36 cellular contexts compared by ENCODE assay signal in genomic region chr10:127252818-127253217, GRCh38. TPM values are rescaled to one million over a fixed set of nuclear protein-coding genes. Genes with fewer than 3 reads are reported as not detected.
"Had no signal": no experiment of that assay in that cellular context is flagged by ENCODE, and none has a peak within 500 bp of the region (broad histone marks: within the 10 kb centered on the region; RNA-seq: fewer than 3 reads in every experiment).

No MANE protein-coding gene starts in this region.

- ATAC-seq: activated CD4-positive, alpha-beta T cell treated with anti-CD3 and anti-CD28 coated beads for 36 hours; activated CD8-positive, alpha-beta memory T cell treated with anti-CD3 and anti-CD28 coated beads, Interleukin-2, amount 10 ng/mL, durations not matched to agents 7 days and 5 days; activated CD8-positive, alpha-beta T cell treated with anti-CD3 and anti-CD28 coated beads, Interleukin-2, amount 10 ng/mL, durations not matched to agents 7 days and 5 days; activated naive CD8-positive, alpha-beta T cell treated with anti-CD3 and anti-CD28 coated beads, Interleukin-2, amount 50 U/mL, for 24 hours; body of pancreas; gastroesophageal sphincter had no signal

- H3K4me1 ChIP-seq: adrenal gland, body of pancreas, breast epithelium, colonic mucosa, esophagus squamous epithelium, gastroesophageal sphincter had no signal

- H3K27ac ChIP-seq: adrenal gland, body of pancreas, breast epithelium, cardiac muscle cell, colonic mucosa, esophagus squamous epithelium, gastroesophageal sphincter had no signal

- H3K9me3 ChIP-seq: adrenal gland, body of pancreas, breast epithelium, colonic mucosa, esophagus squamous epithelium, gastroesophageal sphincter had no signal

- H3K27me3 Mint-ChIP-seq: activated CD8-positive, alpha-beta memory T cell treated with anti-CD3 and anti-CD28 coated beads, Interleukin-2, amount 10 ng/mL, durations not matched to agents 7 days and 5 days; activated naive CD8-positive, alpha-beta T cell treated with anti-CD3 and anti-CD28 coated beads, Interleukin-2, amount 50 U/mL, for 24 hours; dendritic cell treated with granulocyte-macrophage colony-stimulating factor and Interleukin-4, amounts not matched to agents 40 ng/mL and 50 ng/mL, for 4 days had no signal

- H3K27ac Mint-ChIP-seq: activated CD4-positive, alpha-beta memory T cell treated with anti-CD3 and anti-CD28 coated beads for 36 hours; activated CD4-positive, alpha-beta T cell treated with anti-CD3 and anti-CD28 coated beads for 36 hours; activated CD4-positive, alpha-beta T cell treated with anti-CD3 and anti-CD28 coated beads, Interleukin-2, amount 10 ng/mL, durations not matched to agents 24 days and 14 days; activated CD8-positive, alpha-beta memory T cell treated with anti-CD3 and anti-CD28 coated beads, Interleukin-2, amount 10 ng/mL, durations not matched to agents 7 days and 5 days; activated CD8-positive, alpha-beta T cell treated with anti-CD3 and anti-CD28 coated beads, Interleukin-2, amount 10 ng/mL, durations not matched to agents 7 days and 5 days; activated naive CD4-positive, alpha-beta T cell treated with anti-CD3 and anti-CD28 coated beads for 36 hours; activated naive CD4-positive, alpha-beta T cell treated with anti-CD3 and anti-CD28 coated beads, Interleukin-2, amount 50 U/mL, for 24 hours; activated naive CD8-positive, alpha-beta T cell treated with anti-CD3 and anti-CD28 coated beads for 36 hours; activated naive CD8-positive, alpha-beta T cell treated with anti-CD3 and anti-CD28 coated beads, Interleukin-2, amount 50 U/mL, for 24 hours; activated T-helper 1 cell treated with anti-CD3 and anti-CD28 coated beads, Interleukin-12 subunit alpha, Interleukin-12 subunit beta, Interleukin-2, Interleukin-4 antibody, amounts not matched to agents 30 ng/mL and 10 ng/mL and 1 ng/mL, durations not matched to agents 14 hours and 24 hours and 36 hours; activated T-helper 2 cell treated with anti-CD3 and anti-CD28 coated beads, Interferon-gamma antibody, Interleukin-2, Interleukin-4, amounts not matched to agents 10 μg/mL and 5 μg/mL and 100 μg/mL, durations not matched to agents 14 hours and 24 hours and 36 hours; dendritic cell treated with granulocyte-macrophage colony-stimulating factor and Interleukin-4, amounts not matched to agents 40 ng/mL and 50 ng/mL, for 4 days had no signal

- DNase-seq: activated CD4-positive, alpha-beta memory T cell treated with anti-CD3 and anti-CD28 coated beads for 36 hours; activated CD4-positive, alpha-beta T cell treated with anti-CD3 and anti-CD28 coated beads for 36 hours; activated CD4-positive, alpha-beta T cell treated with anti-CD3 and anti-CD28 coated beads, Interleukin-2, amount 10 ng/mL, durations not matched to agents 24 days and 14 days; activated CD4-positive, CD25-positive, alpha-beta regulatory T cell; activated CD4-positive, CD25-positive, alpha-beta regulatory T cell treated with anti-CD3 and anti-CD28 coated beads, Interleukin-2, amount 50 U/mL, for 72 hours; activated CD8-positive, alpha-beta memory T cell treated with anti-CD3 and anti-CD28 coated beads, Interleukin-2, amount 10 ng/mL, durations not matched to agents 7 days and 5 days; activated CD8-positive, alpha-beta memory T cell treated with anti-CD3 and anti-CD28 coated beads, Interleukin-2, amount 50 U/mL, for 4 hours; activated CD8-positive, alpha-beta T cell treated with anti-CD3 and anti-CD28 coated beads, Interleukin-2, amount 10 ng/mL, durations not matched to agents 7 days and 5 days; activated effector memory CD4-positive, alpha-beta T cell treated with anti-CD3 and anti-CD28 coated beads, Interleukin-2, amount 50 U/mL, for 16 hours; activated naive CD4-positive, alpha-beta T cell treated with anti-CD3 and anti-CD28 coated beads for 36 hours; activated naive CD8-positive, alpha-beta T cell treated with anti-CD3 and anti-CD28 coated beads for 36 hours; activated naive CD8-positive, alpha-beta T cell treated with anti-CD3 and anti-CD28 coated beads, Interleukin-2, amount 50 U/mL, for 24 hours; activated T-cell treated with anti-CD3 and anti-CD28 coated beads, Interleukin-2, amount 50 U/mL, for 1 hour; activated T-cell treated with anti-CD3 and anti-CD28 coated beads, Interleukin-2, amount 50 U/mL, for 48 hours; adrenal gland; amygdala; aorta; body of pancreas; central memory CD4-positive, alpha-beta T cell; cerebellar nuclear complex; colonic mucosa; dorsolateral prefrontal cortex; effector memory CD4-positive, alpha-beta T cell; erythroblast; esophagus squamous epithelium; foreskin melanocyte; T-helper 2 cell had no signal

- H3K36me3 Mint-ChIP-seq: activated CD4-positive, alpha-beta memory T cell treated with anti-CD3 and anti-CD28 coated beads for 36 hours; activated CD8-positive, alpha-beta memory T cell treated with anti-CD3 and anti-CD28 coated beads, Interleukin-2, amount 10 ng/mL, durations not matched to agents 7 days and 5 days; activated naive CD4-positive, alpha-beta T cell treated with anti-CD3 and anti-CD28 coated beads, Interleukin-2, amount 50 U/mL, for 24 hours; activated naive CD8-positive, alpha-beta T cell treated with anti-CD3 and anti-CD28 coated beads for 36 hours had no signal

- H3K27me3 ChIP-seq: adrenal gland, body of pancreas, breast epithelium, cardiac muscle cell, colonic mucosa, dorsolateral prefrontal cortex, esophagus squamous epithelium, gastroesophageal sphincter had no signal

- H3K4me3 Mint-ChIP-seq: activated CD4-positive, alpha-beta memory T cell treated with anti-CD3 and anti-CD28 coated beads for 36 hours; activated CD4-positive, alpha-beta T cell treated with anti-CD3 and anti-CD28 coated beads for 36 hours; activated CD4-positive, alpha-beta T cell treated with anti-CD3 and anti-CD28 coated beads, Interleukin-2, amount 10 ng/mL, durations not matched to agents 24 days and 14 days; activated CD8-positive, alpha-beta memory T cell treated with anti-CD3 and anti-CD28 coated beads, Interleukin-2, amount 10 ng/mL, durations not matched to agents 7 days and 5 days; activated CD8-positive, alpha-beta T cell treated with anti-CD3 and anti-CD28 coated beads, Interleukin-2, amount 10 ng/mL, durations not matched to agents 7 days and 5 days; activated naive CD4-positive, alpha-beta T cell treated with anti-CD3 and anti-CD28 coated beads for 36 hours; activated naive CD4-positive, alpha-beta T cell treated with anti-CD3 and anti-CD28 coated beads, Interleukin-2, amount 50 U/mL, for 24 hours; activated naive CD8-positive, alpha-beta T cell treated with anti-CD3 and anti-CD28 coated beads for 36 hours; activated naive CD8-positive, alpha-beta T cell treated with anti-CD3 and anti-CD28 coated beads, Interleukin-2, amount 50 U/mL, for 24 hours; activated T-helper 1 cell treated with anti-CD3 and anti-CD28 coated beads, Interleukin-12 subunit alpha, Interleukin-12 subunit beta, Interleukin-2, Interleukin-4 antibody, amounts not matched to agents 30 ng/mL and 10 ng/mL and 1 ng/mL, durations not matched to agents 14 hours and 24 hours and 36 hours; dendritic cell treated with granulocyte-macrophage colony-stimulating factor and Interleukin-4, amounts not matched to agents 40 ng/mL and 50 ng/mL, for 4 days had no signal

- H3K36me3 ChIP-seq: colonic mucosa had no signal

- H3K9me3 Mint-ChIP-seq: activated CD4-positive, alpha-beta T cell treated with anti-CD3 and anti-CD28 coated beads, Interleukin-2, amount 10 ng/mL, durations not matched to agents 24 days and 14 days; activated naive CD4-positive, alpha-beta T cell treated with anti-CD3 and anti-CD28 coated beads for 36 hours; activated naive CD4-positive, alpha-beta T cell treated with anti-CD3 and anti-CD28 coated beads, Interleukin-2, amount 50 U/mL, for 24 hours; activated naive CD8-positive, alpha-beta T cell treated with anti-CD3 and anti-CD28 coated beads for 36 hours; activated T-helper 1 cell treated with anti-CD3 and anti-CD28 coated beads, Interleukin-12 subunit alpha, Interleukin-12 subunit beta, Interleukin-2, Interleukin-4 antibody, amounts not matched to agents 30 ng/mL and 10 ng/mL and 1 ng/mL, durations not matched to agents 14 hours and 24 hours and 36 hours; activated T-helper 2 cell treated with anti-CD3 and anti-CD28 coated beads, Interferon-gamma antibody, Interleukin-2, Interleukin-4, amounts not matched to agents 10 μg/mL and 5 μg/mL and 100 μg/mL, durations not matched to agents 14 hours and 24 hours and 36 hours; dendritic cell treated with granulocyte-macrophage colony-stimulating factor and Interleukin-4, amounts not matched to agents 40 ng/mL and 50 ng/mL, for 4 days had no signal

- H3K4me3 ChIP-seq: adrenal gland, body of pancreas, breast epithelium, cardiac muscle cell, colonic mucosa, dorsolateral prefrontal cortex, esophagus squamous epithelium, gastroesophageal sphincter had no signal

RNA-seq across cellular contexts. Expression of gene INSYN2A, which starts 56.4 kb away (rescaled TPM):
- total RNA-seq: activated CD4-positive, alpha-beta memory T cell treated with anti-CD3 and anti-CD28 coated beads for 36 hours; activated CD4-positive, alpha-beta T cell treated with anti-CD3 and anti-CD28 coated beads for 36 hours; activated CD4-positive, alpha-beta T cell treated with anti-CD3 and anti-CD28 coated beads, Interleukin-2, amount 10 ng/mL, durations not matched to agents 24 days and 14 days; activated CD8-positive, alpha-beta memory T cell treated with anti-CD3 and anti-CD28 coated beads for 36 hours; activated CD8-positive, alpha-beta memory T cell treated with anti-CD3 and anti-CD28 coated beads, Interleukin-2, amount 10 ng/mL, durations not matched to agents 7 days and 5 days; activated CD8-positive, alpha-beta T cell treated with anti-CD3 and anti-CD28 coated beads, Interleukin-2, amount 10 ng/mL, durations not matched to agents 7 days and 5 days; activated naive CD4-positive, alpha-beta T cell treated with anti-CD3 and anti-CD28 coated beads for 36 hours; activated naive CD8-positive, alpha-beta T cell treated with anti-CD3 and anti-CD28 coated beads for 36 hours; activated T-helper 1 cell treated with anti-CD3 and anti-CD28 coated beads, Interleukin-12 subunit alpha, Interleukin-12 subunit beta, Interleukin-2, Interleukin-4 antibody, amounts not matched to agents 30 ng/mL and 10 ng/mL and 1 ng/mL, durations not matched to agents 14 hours and 24 hours and 36 hours; activated T-helper 2 cell treated with anti-CD3 and anti-CD28 coated beads, Interferon-gamma antibody, Interleukin-2, Interleukin-4, amounts not matched to agents 10 μg/mL and 5 μg/mL and 100 μg/mL, durations not matched to agents 14 hours and 24 hours and 36 hours; adrenal gland; aorta; body of pancreas; cardiac muscle cell; T-helper 1 cell treated with Interleukin-12 subunit alpha and Interleukin-12 subunit beta and Interleukin-4 antibody, amounts not matched to agents 30 ng/mL and 1 ng/mL, for 36 hours had no signal
- polyA plus RNA-seq: aorta had no signal
